In genomic region chr5:159906957-159907356, GRCh38 we compare ENCODE assay signal across 21 cellular contexts. TPM values are rescaled to one million over a fixed set of nuclear protein-coding genes. Genes with fewer than 3 reads are reported as not detected.
DNase-seq lines count a peak whose midpoint lies in the region; ATAC-seq and TF ChIP-seq lines count a peak whose summit lies in the region.
"Had no signal": no experiment of that assay in that cellular context is flagged by ENCODE, and none has a peak within 500 bp of the region (broad histone marks: within the 10 kb centered on the region; RNA-seq: fewer than 3 reads in every experiment).

No MANE protein-coding gene starts in this region.

- peak overlapping the region; percentile 48; the same call in 2 of the 3 replicates for H2BK15ac ChIP-seq in IMR-90 (ENCODE audit: low read depth, low read length)

- no peak overlapping the region for H2AFZ ChIP-seq in IMR-90 (replicated peaks; ENCODE audit: low read length, poor library complexity)
- no peak overlapping the region for H2AFZ ChIP-seq in mammary epithelial cell (ENCODE audit: low read depth, low read length)

- no peaks in the 10 kb centered on the region for H3K79me2 ChIP-seq in mammary epithelial cell (ENCODE audit: insufficient read depth, low read length)

- POLR2A ChIA-PET in IMR-90 (lab: Charles Lee; ENCODE audit: unreplicated experiment) = no interaction called here

- H3K4me1 ChIP-seq in IMR-90 (ENCODE audit: control insufficient read depth, insufficient read depth, low read length) (peaks cover 4% of the 10 kb centered on the region), mammary epithelial cell (ENCODE audit: insufficient read depth, low read length) (peaks cover 68% of the 10 kb centered on the region), mucosa of descending colon (ENCODE audit: low read depth) (no peaks in the 10 kb centered on the region), thyroid gland (peaks cover 17 to 18% of the 10 kb centered on the region in 2 donors)

- no peak overlapping the region for H2BK20ac ChIP-seq in IMR-90 (ENCODE audit: low read depth, low read length)

- H4K20me1 ChIP-seq in IMR-90 (ENCODE audit: insufficient read depth, low read length) (no peaks in the 10 kb centered on the region), mammary epithelial cell (ENCODE audit: insufficient read depth, low read length) (no peaks in the 10 kb centered on the region)

- no peaks in the 10 kb centered on the region for H3K27me3 ChIP-seq in IMR-90 (ENCODE audit: control insufficient read depth, insufficient read depth, low read length)
- H3K27me3 ChIP-seq in mammary epithelial cell (ENCODE audit: insufficient read depth, low read length) = no peaks in the 10 kb centered on the region
- H3K27me3 ChIP-seq in thyroid gland = no peaks in the 10 kb centered on the region
- H3K27me3 ChIP-seq: upper lobe of left lung had no signal

- no peaks in the 10 kb centered on the region for H3K79me1 ChIP-seq in IMR-90 (ENCODE audit: low read depth in 1 of 2, low read length in 2 of 2)

- H3K23ac ChIP-seq in IMR-90 (ENCODE audit: low read depth, low read length) = no peak overlapping the region

- H4K5ac ChIP-seq in IMR-90 (ENCODE audit: low read depth, low read length) = no peak overlapping the region

- no peak for ATAC-seq in IMR-90 (ENCODE audit: low read depth)
- peak; percentile 80 for ATAC-seq in mucosa of descending colon
- ATAC-seq in HG02588 (IDR thresholded peaks at IDR 0.05; ENCODE audit: unreplicated experiment) = no peak
- ATAC-seq: activated CD8-positive, alpha-beta T cell treated with anti-CD3 and anti-CD28 coated beads for 36 hours; left ventricle myocardium superior; stimulated activated naive CD8-positive, alpha-beta T cell treated with anti-CD3 and anti-CD28 coated beads, Interleukin-15, Interleukin-2, amounts not matched to agents 100 U/mL and 50 U/mL, for 24 hours had no signal

- H4K8ac ChIP-seq in IMR-90 (ENCODE audit: low read depth in 2 of 2, low read length in 2 of 2) = no peak overlapping the region

- H3K27ac ChIP-seq in IMR-90 (ENCODE audit: insufficient read depth, low read length) (no peak overlapping the region), mammary epithelial cell (ENCODE audit: insufficient read depth, low read depth, low read length) (peak overlapping the region; percentile 68), thyroid gland (peak overlapping the region; percentile 30 to 56 (median 44))
- H3K27ac ChIP-seq: C4-2B, upper lobe of left lung had no signal

- CTCF ChIA-PET in IMR-90 (lab: Yijun Ruan, JAX) (interaction anchor here (0.7 kb wide), 1 partner anchor 57 kb away, joined by 3 read pairs; no protein-coding TSS in a partner anchor), mammary epithelial cell (lab: Charles Lee; ENCODE audit: low non-redundant PET) (no interaction called here)

- peaks cover 5% of the 10 kb centered on the region; the same call in 1 of the 2 replicates for H3K9me1 ChIP-seq in IMR-90 (ENCODE audit: insufficient read depth, low read length)

- no peak for TF ChIP-seq RAD21 in IMR-90 (IDR thresholded peaks at IDR 0.05; ENCODE audit: low read length)

- H3K18ac ChIP-seq in IMR-90 (ENCODE audit: low read depth, low read length) = no peak overlapping the region

- no peak overlapping the region for H3K4ac ChIP-seq in IMR-90 (ENCODE audit: low read depth, low read length)

- no peak overlapping the region for H3K56ac ChIP-seq in IMR-90 (ENCODE audit: extremely low read depth, insufficient read depth, low read length)

- 0 out of 2 replicates have a peak overlapping the region, but pooled peaks have one; percentile 4 for H2BK120ac ChIP-seq in IMR-90 (ENCODE audit: low read depth, low read length)

- no peaks in the 10 kb centered on the region for H3K9me3 ChIP-seq in IMR-90 (ENCODE audit: control insufficient read depth, insufficient read depth, low read length)
- H3K9me3 ChIP-seq in mammary epithelial cell (replicated peaks; ENCODE audit: insufficient read depth, low read length) = no peaks in the 10 kb centered on the region
- no peaks in the 10 kb centered on the region for H3K9me3 ChIP-seq in mucosa of descending colon
- no peaks in the 10 kb centered on the region for H3K9me3 ChIP-seq in thyroid gland
- H3K9me3 ChIP-seq: adrenal gland, upper lobe of left lung had no signal

- H2AK5ac ChIP-seq in IMR-90 (ENCODE audit: low read depth, low read length) = peak overlapping the region; percentile 5; the same call in 1 of the 2 replicates

- TF ChIP-seq POLR2A in IMR-90 (IDR thresholded peaks at IDR 0.05; ENCODE audit: low read depth, low read length) (no peak), thyroid gland (IDR thresholded peaks at IDR 0.05) (no peak)

- TF ChIP-seq CTCF in IMR-90 (conservative IDR thresholded peaks at IDR 0.05; ENCODE audit: low read depth, low read length) (no peak), mammary epithelial cell (conservative IDR thresholded peaks at IDR 0.05 in 1 of 2, IDR thresholded peaks at IDR 0.05 in 1 of 2; ENCODE audit: extremely low read depth in 1 of 2, insufficient read depth in 1 of 2, low read depth in 1 of 2, low read length in 2 of 2) (no peak), mucosa of descending colon (IDR thresholded peaks at IDR 0.05) (no peak), thyroid gland (IDR thresholded peaks at IDR 0.05) (no peak)

- DNase-seq in IMR-90 = no peak
- DNase-seq in mammary epithelial cell = no peak
- peak; percentile 63 to 65 (median 63) for DNase-seq in mucosa of descending colon
- DNase-seq in thyroid gland = peak; percentile 69 to 76
- DNase-seq in NCI-H2081 (lab: John Stamatoyannopoulos, UW) = no peak
- DNase-seq in GM19238 (ENCODE audit: insufficient read length, low spot score) = no peak
- DNase-seq: activated CD4-positive, CD25-positive, alpha-beta regulatory T cell treated with anti-CD3 and anti-CD28 coated beads, Interleukin-2, amount 50 U/mL, for 72 hours; activated CD8-positive, alpha-beta T cell treated with anti-CD3 and anti-CD28 coated beads for 36 hours; adrenal gland; glutamatergic neuron; H9; left ventricle myocardium superior; NCI-H1694 treated with DMSO at 0.1 percent for 48 hours; NCI-H82; OCI-M1; SHP77; stimulated activated CD4-positive, alpha-beta T cell treated with anti-CD3 and anti-CD28 coated beads, Interleukin-4, amount 100 ng/mL, for 24 hours; stimulated activated naive CD8-positive, alpha-beta T cell treated with anti-CD3 and anti-CD28 coated beads, Interleukin-15, Interleukin-2, amounts not matched to agents 100 U/mL and 50 U/mL, for 24 hours had no signal

- H3K9ac ChIP-seq in IMR-90 (ENCODE audit: low read depth, low read length) (no peak overlapping the region), mammary epithelial cell (ENCODE audit: insufficient read depth, low read length) (peak overlapping the region; percentile 11)

- dilution Hi-C loops in IMR-90 (cut with HindIII; ENCODE audit: low sequenced_read_pairs, unreplicated experiment) (no loop called here), mammary epithelial cell (cut with HindIII; ENCODE audit: low sequenced_read_pairs) (no loop called here)

- H3K4me2 ChIP-seq in IMR-90 (ENCODE audit: low read depth, low read length) (no peak overlapping the region), mammary epithelial cell (ENCODE audit: insufficient read depth, low read depth, low read length) (peak overlapping the region; percentile 8)

- H3K14ac ChIP-seq in IMR-90 (replicated peaks; ENCODE audit: low read depth, low read length) = no peak overlapping the region

- H3K4me3 ChIP-seq in IMR-90 (ENCODE audit: insufficient read depth, low read depth, low read length) = no peak overlapping the region
- H3K4me3 ChIP-seq in mammary epithelial cell (replicated peaks in 1 of 3; ENCODE audit: insufficient read depth in 1 of 3, low read depth in 2 of 3, low read length in 3 of 3) = no peak overlapping the region
- H3K4me3 ChIP-seq in mucosa of descending colon = no peak overlapping the region
- H3K4me3 ChIP-seq in thyroid gland (replicated peaks in 1 of 3) = no peak overlapping the region
- H3K4me3 ChIP-seq: adrenal gland, upper lobe of left lung had no signal

- H3K36me3 ChIP-seq in IMR-90 (ENCODE audit: control insufficient read depth, insufficient read depth, low read length) (no peaks in the 10 kb centered on the region), mammary epithelial cell (ENCODE audit: insufficient read depth, low read length) (no peaks in the 10 kb centered on the region), mucosa of descending colon (ENCODE audit: low read depth) (no peaks in the 10 kb centered on the region), thyroid gland (no peaks in the 10 kb centered on the region)
- H3K36me3 ChIP-seq: adrenal gland, upper lobe of left lung had no signal

- in situ Hi-C loops in IMR-90 (cut with MboI; ENCODE audit: low sequenced_read_pairs) = no loop called here
- in situ Hi-C loops in mammary epithelial cell (cut with MboI; ENCODE audit: low sequenced_read_pairs in 2 of 2) = loop anchor here in 1 of 2 donors (25.0 kb wide), 1 partner anchor 320 kb away; no protein-coding TSS in a partner anchor

- no CpG with 5 or more reads among the region's 3 CpGs for WGBS in IMR-90 (ENCODE audit: extremely low coverage in 2 of 2, insufficient read length in 1 of 2), 2 experiments
- 76% methylated on average over 3 of the region's 3 CpGs for WGBS in mammary epithelial cell (ENCODE audit: low coverage, missing lambda C conversion rate)
- 17 to 40% methylated on average over 3 of the region's 3 CpGs for WGBS in thyroid gland, 2 donors

- H2AK9ac ChIP-seq in IMR-90 (replicated peaks; ENCODE audit: low read depth, low read length, poor library complexity) = no peak overlapping the region

- intact Hi-C loops in IMR-90 (cut with micrococcal nuclease) (no loop called here), mammary epithelial cell (cut with micrococcal nuclease) (no loop called here), mucosa of descending colon (cut with DNase I, micrococcal nuclease) (no loop called here), thyroid gland (cut with DNase I) (no loop called here)

- H2BK5ac ChIP-seq in IMR-90 (ENCODE audit: low read depth, low read length, poor library complexity, severe bottlenecking) = no peak overlapping the region

- BruUV-seq in IMR-90 (replicated peaks; lab: Mats Ljungman, UMichigan) = no TSS peak
- BruUV-seq in mammary epithelial cell (replicated peaks; lab: Mats Ljungman, UMichigan) = no TSS peak

- H4K91ac ChIP-seq in IMR-90 (ENCODE audit: insufficient read depth, low read depth, low read length) = no peak overlapping the region

TF ChIP-seq in IMR-90, 13 proteins besides CTCF, POLR2A, EP300 and RAD21 (continues in another document):
- no peak for TF ChIP-seq MAFK (IDR thresholded peaks at IDR 0.05; ENCODE audit: low read depth, low read length)

RNA-seq across cellular contexts. Expression of gene ADRA1B, which starts 9.3 kb away (rescaled TPM):
- total RNA-seq in IMR-90 (2012; rRNA removed) (0.18 and 0.56 TPM in 2 replicates), mammary epithelial cell (under 1 TPM; 0.67 to 0.80 TPM), mucosa of descending colon (under 1 TPM; 0.51 to 0.89 (median 0.69) TPM), thyroid gland (10 to 100 TPM in 1 of 4 donors, 1 to 10 TPM in 3; 1.2 to 13.2 (median 3.1) TPM)
- polyA plus RNA-seq in IMR-90 (2012; rRNA removed) (1.5 and 1.6 TPM in 2 replicates), mammary epithelial cell (0.77 TPM)
- 0.76 and 1.5 TPM in 2 replicates for polyA plus RNA-seq in IMR-90 (2012; cell fraction: cytosol; rRNA removed)
- polyA plus RNA-seq in IMR-90 (2012; cell fraction: nucleus; rRNA removed; ENCODE audit: low replicate concordance) = 0.54 and 1.4 TPM in 2 replicates
- polyA minus RNA-seq in mammary epithelial cell = 5.4 TPM
- total RNA-seq: activated CD8-positive, alpha-beta T cell treated with anti-CD3 and anti-CD28 coated beads for 36 hours; H9 had no signal

Comparison
In these comparisons a context has a peak if more than half of its experiments do, and no peak if none do; other contexts are left out.
1. DNase-seq: peak in mucosa of descending colon (3 of 3) and thyroid gland (2 of 2); none in IMR-90 (single experiment), mammary epithelial cell (single experiment), NCI-H2081 (0 of 2) and GM19238 (single experiment).